10 cellular contexts compared by ENCODE assay signal in genomic region chr4:56681158-56681848, GRCh38. TPM values are rescaled to one million over a fixed set of nuclear protein-coding genes. Genes with fewer than 3 reads are reported as not detected.
DNase-seq lines count a peak whose midpoint lies in the region; TF ChIP-seq lines count a peak whose summit lies in the region.
"Had no signal": no experiment of that assay in that cellular context is flagged by ENCODE, and none has a peak within 500 bp of the region (broad histone marks: within the 10 kb centered on the region; RNA-seq: fewer than 3 reads in every experiment).

Gene HOPX (minus strand): TSS chr4:56681296. CDS start chr4:56657816, 23,480 bp downstream.

- H3K79me2 ChIP-seq in smooth muscle cell (ENCODE audit: low read depth) = no peaks in the 10 kb centered on the region

- DNase-seq in GM19240 (ENCODE audit: insufficient read length, low spot score) (peak; percentile 29), fibroblast of villous mesenchyme (ENCODE audit: low read depth) (peak; percentile 62), smooth muscle cell (lab: John Stamatoyannopoulos, UW; ENCODE audit: unreplicated experiment) (no peak), NCI-H1092 treated with DMSO at 0.1 percent for 48 hours (lab: John Stamatoyannopoulos, UW) (no peak), UCSD-AML1 (lab: John Stamatoyannopoulos, UW; ENCODE audit: unreplicated experiment) (no peak), HK-2 (ENCODE audit: unreplicated experiment) (no peak)
- DNase-seq in activated CD8-positive, alpha-beta memory T cell treated with anti-CD3 and anti-CD28 coated beads, Interleukin-2, amount 50 U/mL, for 24 hours (ENCODE audit: extremely low read depth) = peak; percentile 31

- H3K27ac Mint-ChIP-seq in IgD-negative memory B cell = no peak within 1 kb of the TSS

- peaks cover 6 to 9% (median 7%) of the 10 kb centered on the region in 3 donors for H3K4me1 Mint-ChIP-seq in IgD-negative memory B cell

- no peaks in the 10 kb centered on the region for H4K20me1 ChIP-seq in smooth muscle cell (ENCODE audit: low read depth)

- H3K36me3 ChIP-seq in smooth muscle cell (ENCODE audit: low read depth) = no peaks in the 10 kb centered on the region

- H3K9me3 ChIP-seq in smooth muscle cell (replicated peaks; ENCODE audit: low read depth) = no peaks in the 10 kb centered on the region

- H3K4me3 Mint-ChIP-seq in IgD-negative memory B cell = peak within 1 kb of the TSS; percentile 11 to 91 (median 58)
- H3K4me3 Mint-ChIP-seq: neural crest cell had no signal

- H3K36me3 Mint-ChIP-seq in IgD-negative memory B cell = no peaks in the 10 kb centered on the region

- peaks cover 21% of the 10 kb centered on the region for H3K27me3 Mint-ChIP-seq in IgD-negative memory B cell

- peaks cover 6% of the 10 kb centered on the region for H3F3A ChIP-seq in smooth muscle cell (ENCODE audit: low read depth)

- 47% methylated on average over 18 of the region's 18 CpGs for WGBS in smooth muscle cell (ENCODE audit: low lambda C conversion rate)

- H3K27ac ChIP-seq in smooth muscle cell (ENCODE audit: low read depth) = peak within 1 kb of the TSS; percentile 62

- peaks cover 14% of the 10 kb centered on the region for H3K4me1 ChIP-seq in smooth muscle cell (ENCODE audit: low read depth)

- peak within 1 kb of the TSS; percentile 70 for H3K4me2 ChIP-seq in smooth muscle cell

- no peaks in the 10 kb centered on the region for H3K27me3 ChIP-seq in smooth muscle cell (ENCODE audit: low read depth)

- H3K4me3 ChIP-seq in fibroblast of villous mesenchyme (ENCODE audit: low read depth, low read length) (peak within 1 kb of the TSS; percentile 10), smooth muscle cell (peak within 1 kb of the TSS; percentile 3)
- H3K4me3 ChIP-seq: K562 had no signal

- peak within 1 kb of the TSS; percentile 6 for H2AFZ ChIP-seq in smooth muscle cell (ENCODE audit: low read depth)

- no peaks in the 10 kb centered on the region for H3K9me3 Mint-ChIP-seq in IgD-negative memory B cell
- H3K9me3 Mint-ChIP-seq: neural crest cell had no signal

- TF ChIP-seq CTCF in fibroblast of villous mesenchyme (IDR thresholded peaks at IDR 0.05; ENCODE audit: insufficient read depth, low read depth, low read length) (no peak), smooth muscle cell (IDR thresholded peaks at IDR 0.05; ENCODE audit: borderline replicate concordance, insufficient read depth, poor library complexity, severe bottlenecking) (no peak)

- peak within 1 kb of the TSS; percentile 42 for H3K9ac ChIP-seq in smooth muscle cell (ENCODE audit: low read depth)

RNA-seq across cellular contexts. Expression of gene HOPX, which starts in this region (rescaled TPM):
- polyA plus RNA-seq in IgD-negative memory B cell (84.2 TPM), smooth muscle cell (66.0 and 111 TPM in 2 replicates)
- total RNA-seq in fibroblast of villous mesenchyme (under 0.01 and 0.97 TPM in 2 replicates), smooth muscle cell (86.9 and 142 TPM in 2 replicates)
- total RNA-seq: neural crest cell had no signal
- polyA plus RNA-seq: K562 had no signal

Comparison
In these comparisons a context has a peak if more than half of its experiments do, and no peak if none do; other contexts are left out.
1. RNA of gene HOPX (total RNA-seq): 86.9 to 142 TPM in smooth muscle cell; under 0.01 to 0.97 TPM in fibroblast of villous mesenchyme; every median in the first group is over 10 times any median in the second.
2. Peak in DNase-seq and H3K4me3 ChIP-seq in fibroblast of villous mesenchyme; RNA of the gene not detected or under 1 TPM.
3. DNase-seq: peak in GM19240 (single experiment) and activated CD8-positive, alpha-beta memory T cell treated with anti-CD3 and anti-CD28 coated beads, Interleukin-2, amount 50 U/mL, for 24 hours (single experiment); none in smooth muscle cell (single experiment), NCI-H1092 treated with DMSO at 0.1 percent for 48 hours (single experiment), UCSD-AML1 (single experiment) and HK-2 (single experiment).